Comparison of ENCODE assay signal across 8 cellular contexts in the genomic region with DNA sequence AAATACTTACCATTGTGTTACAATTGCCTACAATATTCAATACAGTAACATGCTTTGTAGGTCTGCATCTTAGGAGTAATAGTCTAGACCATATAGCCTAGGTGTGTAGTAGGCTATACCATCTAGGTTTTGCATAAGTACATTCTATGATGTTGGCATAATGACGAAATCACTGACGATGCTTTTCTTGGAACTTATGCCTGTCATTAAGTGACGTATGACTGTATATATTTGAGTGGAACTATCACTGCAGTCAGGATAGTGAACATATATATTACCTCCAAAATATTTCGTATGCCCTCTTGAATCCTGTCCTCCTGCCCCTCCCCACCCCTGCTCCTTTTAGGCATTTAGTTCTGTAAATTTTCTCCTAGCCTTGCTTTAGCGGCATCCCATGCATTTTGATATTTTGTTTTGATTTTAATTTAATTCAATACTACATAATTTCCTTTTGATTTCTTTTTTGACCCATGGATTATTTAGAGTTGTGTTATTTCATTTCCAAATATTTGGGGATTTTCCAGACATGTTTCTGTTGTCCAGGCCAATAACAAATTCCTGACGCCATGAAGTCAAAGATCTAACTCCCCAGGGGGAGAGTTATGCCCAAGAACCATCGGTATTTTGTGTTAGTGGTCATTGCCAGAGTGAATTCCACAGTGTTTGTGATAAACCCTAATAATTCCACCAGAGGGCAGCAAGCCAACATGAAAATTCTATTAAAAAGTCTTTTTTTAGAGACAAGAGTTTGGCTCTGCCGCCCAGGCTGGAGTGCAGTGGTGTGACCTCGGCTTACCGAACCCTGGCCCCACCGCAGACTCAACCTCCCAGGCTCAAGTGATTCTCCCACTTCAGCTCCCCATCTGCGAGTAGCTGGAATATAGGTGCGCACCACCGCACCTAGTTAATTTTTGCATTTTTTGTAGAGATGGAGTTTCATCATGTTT. TPM values are rescaled to one million over a fixed set of nuclear protein-coding genes. Genes with fewer than 3 reads are reported as not detected.
DNase-seq lines count a peak whose midpoint lies in the region; ATAC-seq and TF ChIP-seq lines count a peak whose summit lies in the region.

No MANE protein-coding gene starts in this region.

- TF ChIP-seq CTCF in GM12875 (IDR thresholded peaks at IDR 0.05; ENCODE audit: borderline replicate concordance, insufficient read depth, low read depth, low read length) (peak; percentile 31; the same call in 1 of the 2 replicates), epithelial cell of esophagus (IDR thresholded peaks at IDR 0.05; ENCODE audit: insufficient read depth, low read depth, low read length, missing control alignments) (peak; percentile 64)

- H3K27ac Mint-ChIP-seq in naive thymus-derived CD8-positive, alpha-beta T cell = peak overlapping the region; percentile 88 to 99 (median 96)

- peaks cover 18 to 43% (median 21%) of the 10 kb centered on the region in 3 donors for H3K36me3 Mint-ChIP-seq in naive thymus-derived CD8-positive, alpha-beta T cell

- H3K4me3 Mint-ChIP-seq in naive thymus-derived CD8-positive, alpha-beta T cell = peak overlapping the region; percentile 87 to 99 (median 96)

- H3K9me3 Mint-ChIP-seq in naive thymus-derived CD8-positive, alpha-beta T cell = peaks cover 0 to 7% (median 0%) of the 10 kb centered on the region in 9 donors

- peaks cover 21 to 81% (median 55%) of the 10 kb centered on the region in 4 donors for H3K4me1 Mint-ChIP-seq in naive thymus-derived CD8-positive, alpha-beta T cell

- no peak overlapping the region for H3K4me3 ChIP-seq in GM12875 (ENCODE audit: low read depth, low read length)
- H3K4me3 ChIP-seq in epithelial cell of esophagus (ENCODE audit: low read length) = no peak overlapping the region

- POLR2A ChIA-PET in naive thymus-derived CD8-positive, alpha-beta T cell (lab: Charles Lee) = interaction anchor here (0.7 to 4.6 kb wide), 13 partner anchors 12 to 386 kb away, joined by 3 to 72 read pairs (median 5); a partner anchor contains a TSS

- H3K27me3 Mint-ChIP-seq in naive thymus-derived CD8-positive, alpha-beta T cell = no peaks in the 10 kb centered on the region

- DNase-seq in AG08395 (ENCODE audit: low spot score) = peak; percentile 81
- DNase-seq in NCI-H526 (lab: John Stamatoyannopoulos, UW) = peak; percentile 28 to 74
- DNase-seq in activated CD4-positive, alpha-beta T cell treated with anti-CD3 and anti-CD28 coated beads, Interleukin-2, amount 50 U/mL, for 1 hour = peak; percentile 29
- peak; percentile 61 for DNase-seq in epithelial cell of esophagus (ENCODE audit: low read depth)
- peak in 8 of 10 donors; percentile 49 to 78 (median 67) for DNase-seq in naive thymus-derived CD8-positive, alpha-beta T cell
- peak; percentile 70 for DNase-seq in ureter (ENCODE audit: low spot score)

- ATAC-seq in naive thymus-derived CD8-positive, alpha-beta T cell = peak in 1 of 2 donors; percentile 2
- ATAC-seq in GM18873 (IDR thresholded peaks at IDR 0.05; ENCODE audit: low FRiP score, unreplicated experiment) = no peak

RNA-seq across cellular contexts. Expression of a gene that starts 24.2 kb away (rescaled TPM):
- total RNA-seq in naive thymus-derived CD8-positive, alpha-beta T cell = 100 to 1,000 TPM; 209 to 212 TPM
- polyA plus RNA-seq in naive thymus-derived CD8-positive, alpha-beta T cell = 10 to 100 TPM; 25.0 to 56.5 (median 26.1) TPM
- 50.9 TPM for total RNA-seq in ureter

RNA-seq across cellular contexts. Expression of a gene that starts 53.2 kb away (rescaled TPM):
- total RNA-seq in naive thymus-derived CD8-positive, alpha-beta T cell = 10 to 100 TPM; 47.2 to 48.1 TPM
- 10 to 100 TPM in 2 of 3 donors, 1 to 10 TPM in 1; 8.6 to 17.5 (median 14.6) TPM for polyA plus RNA-seq in naive thymus-derived CD8-positive, alpha-beta T cell
- 16.6 TPM for total RNA-seq in ureter

Comparison
In these comparisons a context has a peak if more than half of its experiments do, and no peak if none do; other contexts are left out.
1. DNase-seq: peak in every context shown above with its lines; median percentile 81 in AG08395; 70 in ureter; 67 in naive thymus-derived CD8-positive, alpha-beta T cell; 61 in epithelial cell of esophagus; 51 in NCI-H526; 29 in activated CD4-positive, alpha-beta T cell treated with anti-CD3 and anti-CD28 coated beads, Interleukin-2, amount 50 U/mL, for 1 hour.